30 cellular contexts compared by ENCODE assay signal in genomic region chr5:124468671-124469411, GRCh38.
"Had no signal": no experiment of that assay in that cellular context is flagged by ENCODE, and none has a peak within 500 bp of the region (broad histone marks: within the 10 kb centered on the region; RNA-seq: fewer than 3 reads in every experiment).

No MANE protein-coding gene starts in this region.

- H3K27me3 ChIP-seq: ascending aorta, cardiac muscle cell, colonic mucosa, right atrium auricular region, uterus had no signal

- H3K4me1 ChIP-seq: colonic mucosa, uterus had no signal

- H3K9me3 Mint-ChIP-seq: activated naive CD4-positive, alpha-beta T cell treated with anti-CD3 and anti-CD28 coated beads for 36 hours; activated naive CD8-positive, alpha-beta T cell treated with anti-CD3 and anti-CD28 coated beads, Interleukin-2, amount 10 ng/mL, durations not matched to agents 7 days and 5 days; stimulated activated memory B cell treated with anti-CD40 and anti-IgM and Interleukin-4, amounts not matched to agents 10 μg/mL and 1 μg/mL and 100 μg/mL, for 72 hours; stimulated activated naive CD8-positive, alpha-beta T cell treated with anti-CD3 and anti-CD28 coated beads, Interleukin-15, amount 100 ng/mL, for 72 hours; T-helper 2 cell treated with Interferon-gamma antibody and Interleukin-4, amounts not matched to agents 5 μg/mL and 100 μg/mL, for 36 hours; type B pancreatic cell had no signal

- H3K36me3 Mint-ChIP-seq: activated naive CD8-positive, alpha-beta T cell treated with anti-CD3 and anti-CD28 coated beads, Interleukin-2, amount 10 ng/mL, durations not matched to agents 7 days and 5 days; brain; naive thymus-derived CD4-positive, alpha-beta T cell; stimulated activated memory B cell treated with anti-CD40 and anti-IgM and Interleukin-4, amounts not matched to agents 10 μg/mL and 1 μg/mL and 100 μg/mL, for 72 hours; type B pancreatic cell had no signal

- H3K27me3 Mint-ChIP-seq: activated naive CD8-positive, alpha-beta T cell treated with anti-CD3 and anti-CD28 coated beads, Interleukin-2, amount 10 ng/mL, durations not matched to agents 7 days and 5 days; naive thymus-derived CD4-positive, alpha-beta T cell; stimulated activated memory B cell treated with anti-CD40 and anti-IgM and Interleukin-4, amounts not matched to agents 10 μg/mL and 1 μg/mL and 100 μg/mL, for 72 hours; stimulated activated naive CD8-positive, alpha-beta T cell treated with anti-CD3 and anti-CD28 coated beads, Interleukin-15, amount 100 ng/mL, for 72 hours; type B pancreatic cell had no signal

- H3K4me3 Mint-ChIP-seq: activated naive CD4-positive, alpha-beta T cell treated with anti-CD3 and anti-CD28 coated beads for 36 hours; activated naive CD8-positive, alpha-beta T cell treated with anti-CD3 and anti-CD28 coated beads, Interleukin-2, amount 10 ng/mL, durations not matched to agents 7 days and 5 days; brain; naive thymus-derived CD4-positive, alpha-beta T cell; neural crest cell; stimulated activated memory B cell treated with anti-CD40 and anti-IgM and Interleukin-4, amounts not matched to agents 10 μg/mL and 1 μg/mL and 100 μg/mL, for 72 hours; stimulated activated naive CD8-positive, alpha-beta T cell treated with anti-CD3 and anti-CD28 coated beads, Interleukin-15, amount 100 ng/mL, for 72 hours; T-helper 2 cell treated with Interferon-gamma antibody and Interleukin-4, amounts not matched to agents 5 μg/mL and 100 μg/mL, for 36 hours; type B pancreatic cell had no signal

- H3K4me3 ChIP-seq: ascending aorta, cardiac muscle cell, colonic mucosa, right atrium auricular region, smooth muscle cell, uterus had no signal

- ATAC-seq: naive thymus-derived CD4-positive, alpha-beta T cell; stimulated activated memory B cell treated with anti-CD40 and anti-IgM and Interleukin-4, amounts not matched to agents 10 μg/mL and 1 μg/mL and 100 μg/mL, for 72 hours; stimulated activated naive CD8-positive, alpha-beta T cell treated with anti-CD3 and anti-CD28 coated beads, Interleukin-15, amount 100 ng/mL, for 72 hours had no signal

- H3K4me1 Mint-ChIP-seq: activated naive CD8-positive, alpha-beta T cell treated with anti-CD3 and anti-CD28 coated beads, Interleukin-2, amount 10 ng/mL, durations not matched to agents 7 days and 5 days; naive thymus-derived CD4-positive, alpha-beta T cell; stimulated activated memory B cell treated with anti-CD40 and anti-IgM and Interleukin-4, amounts not matched to agents 10 μg/mL and 1 μg/mL and 100 μg/mL, for 72 hours; stimulated activated naive CD8-positive, alpha-beta T cell treated with anti-CD3 and anti-CD28 coated beads, Interleukin-15, amount 100 ng/mL, for 72 hours had no signal

- DNase-seq: activated CD4-positive, alpha-beta T cell treated with anti-CD3 and anti-CD28 coated beads for 4 hours; activated CD4-positive, alpha-beta T cell treated with anti-CD3 and anti-CD28 coated beads, Interleukin-2, amount 50 U/mL, for 48 hours; activated CD8-positive, alpha-beta memory T cell treated with anti-CD3 and anti-CD28 coated beads for 24 hours; activated effector memory CD4-positive, alpha-beta T cell treated with Interleukin-2 at 50 U/mL for 16 hours; activated naive CD4-positive, alpha-beta T cell treated with anti-CD3 and anti-CD28 coated beads for 36 hours; activated naive CD8-positive, alpha-beta T cell treated with anti-CD3 and anti-CD28 coated beads, Interleukin-2, amount 10 ng/mL, durations not matched to agents 7 days and 5 days; cerebellar nuclear complex; colonic mucosa; effector memory CD4-positive, alpha-beta T cell; head of caudate nucleus; hippocampal formation; midbrain; naive thymus-derived CD4-positive, alpha-beta T cell; occipital lobe; stimulated activated CD4-positive, alpha-beta T cell treated with anti-CD3 and anti-CD28 coated beads, Interleukin-1b, Interleukin-23, amount 100 ng/mL, for 48 hours; stimulated activated CD4-positive, alpha-beta T cell treated with anti-CD3 and anti-CD28 coated beads, Interleukin-4, amount 100 ng/mL, for 4 hours; stimulated activated CD8-positive, alpha-beta memory T cell treated with anti-CD3 and anti-CD28 coated beads, Interleukin-4, amount 100 ng/mL, for 48 hours; stimulated activated naive CD8-positive, alpha-beta T cell treated with anti-CD3 and anti-CD28 coated beads, Interleukin-15, amount 100 ng/mL, for 72 hours; substantia nigra; T-helper 1 cell; uterus had no signal

- H3K27ac ChIP-seq: ascending aorta, cardiac muscle cell, colonic mucosa, right atrium auricular region, uterus had no signal

- H3K36me3 ChIP-seq: ascending aorta, cardiac muscle cell, colonic mucosa, right atrium auricular region, uterus had no signal

- H3K9me3 ChIP-seq: ascending aorta, colonic mucosa, right atrium auricular region, uterus had no signal

- H3K27ac Mint-ChIP-seq: activated naive CD4-positive, alpha-beta T cell treated with anti-CD3 and anti-CD28 coated beads for 36 hours; activated naive CD8-positive, alpha-beta T cell treated with anti-CD3 and anti-CD28 coated beads, Interleukin-2, amount 10 ng/mL, durations not matched to agents 7 days and 5 days; naive thymus-derived CD4-positive, alpha-beta T cell; stimulated activated memory B cell treated with anti-CD40 and anti-IgM and Interleukin-4, amounts not matched to agents 10 μg/mL and 1 μg/mL and 100 μg/mL, for 72 hours; stimulated activated naive CD8-positive, alpha-beta T cell treated with anti-CD3 and anti-CD28 coated beads, Interleukin-15, amount 100 ng/mL, for 72 hours; T-helper 2 cell treated with Interferon-gamma antibody and Interleukin-4, amounts not matched to agents 5 μg/mL and 100 μg/mL, for 36 hours; type B pancreatic cell had no signal
